ENCODE assay signal across 18 cellular contexts in genomic region chr3:171953300-171954022, GRCh38.
A peak's percentile ranks its signal among the peaks of the same experiment; 100 is the strongest.
DNase-seq lines count a peak whose midpoint lies in the region; TF ChIP-seq lines count a peak whose summit lies in the region.
"Had no signal": no experiment of that assay in that cellular context is flagged by ENCODE, and none has a peak within 500 bp of the region (broad histone marks: within the 10 kb centered on the region; RNA-seq: fewer than 3 reads in every experiment).

No MANE protein-coding gene starts in this region.

- H3K9me3 ChIP-seq in SJSA1 (replicated peaks) = no peaks in the 10 kb centered on the region; the same call in 1 of the 2 replicates
- H3K9me3 ChIP-seq: BLaER1 treated with 17β-estradiol and CSF1 and Interleukin-3, amounts not matched to agents 10 nM and 100 nM; vagina had no signal

- H3K36me3 ChIP-seq in SJSA1 (no peaks in the 10 kb centered on the region), H7 (replicated peaks; ENCODE audit: control insufficient read depth, insufficient read depth, low read length) (no peaks in the 10 kb centered on the region)
- H3K36me3 ChIP-seq: BLaER1 treated with 17β-estradiol and CSF1 and Interleukin-3, amounts not matched to agents 10 nM and 100 nM; vagina had no signal

- no peak overlapping the region for H3K4me3 ChIP-seq in SJSA1
- H3K4me3 ChIP-seq in fibroblast of villous mesenchyme (ENCODE audit: low read depth, low read length) = no peak overlapping the region
- H3K4me3 ChIP-seq in H7 (ENCODE audit: insufficient read depth, low read depth, low read length) = no peak overlapping the region
- H3K4me3 ChIP-seq: BLaER1 treated with 17β-estradiol and CSF1 and Interleukin-3, amounts not matched to agents 10 nM and 100 nM; vagina had no signal

- no peaks in the 10 kb centered on the region for H3K27me3 ChIP-seq in SJSA1 (replicated peaks)
- no peaks in the 10 kb centered on the region for H3K27me3 ChIP-seq in H7 (ENCODE audit: control insufficient read depth, insufficient read depth, low read length)
- H3K27me3 ChIP-seq: BLaER1 treated with 17β-estradiol and CSF1 and Interleukin-3, amounts not matched to agents 10 nM and 100 nM; vagina had no signal

- H3K27ac ChIP-seq in SJSA1 = peak overlapping the region; percentile 36; the same call in 1 of the 2 replicates
- H3K27ac ChIP-seq: BLaER1 treated with 17β-estradiol and CSF1 and Interleukin-3, amounts not matched to agents 10 nM and 100 nM; parathyroid adenoma; vagina had no signal

- peaks cover 23% of the 10 kb centered on the region for H3K4me1 ChIP-seq in SJSA1 (replicated peaks)
- H3K4me1 ChIP-seq: parathyroid adenoma had no signal

- DNase-seq in HCEC 1CT (peak; percentile 39), SJSA1 (ENCODE audit: low read depth in 1 of 2, low spot score in 2 of 2) (peak in 1 of 2 experiments; percentile 53), fibroblast of villous mesenchyme (ENCODE audit: low read depth) (peak; percentile 42), retina (peak; percentile 45), AML-193 (lab: John Stamatoyannopoulos, UW) (no peak), NOMO-1 treated with dmso at 0.1 percent for 144 hours (lab: John Stamatoyannopoulos, UW; ENCODE audit: unreplicated experiment) (no peak), H7 (no peak)
- DNase-seq: activated naive CD4-positive, alpha-beta T cell treated with anti-CD3 and anti-CD28 coated beads, Interleukin-2, amount 10 ng/mL, durations not matched to agents 7 days and 5 days; DMS79 treated with DMSO at 0.1 percent for 48 hours; effector CD4-positive, alpha-beta T cell; NCI-H2029; NCI-H524; RPMI8226; stimulated activated CD4-positive, alpha-beta T cell treated with anti-CD3 and anti-CD28 coated beads, Interleukin-12 subunit alpha, Interleukin-12 subunit beta, amount 100 ng/mL, for 4 hours; T-helper 17 cell had no signal

- TF ChIP-seq CTCF in fibroblast of villous mesenchyme (IDR thresholded peaks at IDR 0.05; ENCODE audit: insufficient read depth, low read depth, low read length) = no peak

Comparison
In these comparisons a context has a peak if more than half of its experiments do, and no peak if none do; other contexts are left out.
1. DNase-seq: peak in HCEC 1CT (single experiment), fibroblast of villous mesenchyme (single experiment) and retina (single experiment); none in AML-193 (0 of 2), NOMO-1 treated with dmso at 0.1 percent for 144 hours (single experiment) and H7 (single experiment).